ENCODE assay signal across 18 cellular contexts in the genomic region with DNA sequence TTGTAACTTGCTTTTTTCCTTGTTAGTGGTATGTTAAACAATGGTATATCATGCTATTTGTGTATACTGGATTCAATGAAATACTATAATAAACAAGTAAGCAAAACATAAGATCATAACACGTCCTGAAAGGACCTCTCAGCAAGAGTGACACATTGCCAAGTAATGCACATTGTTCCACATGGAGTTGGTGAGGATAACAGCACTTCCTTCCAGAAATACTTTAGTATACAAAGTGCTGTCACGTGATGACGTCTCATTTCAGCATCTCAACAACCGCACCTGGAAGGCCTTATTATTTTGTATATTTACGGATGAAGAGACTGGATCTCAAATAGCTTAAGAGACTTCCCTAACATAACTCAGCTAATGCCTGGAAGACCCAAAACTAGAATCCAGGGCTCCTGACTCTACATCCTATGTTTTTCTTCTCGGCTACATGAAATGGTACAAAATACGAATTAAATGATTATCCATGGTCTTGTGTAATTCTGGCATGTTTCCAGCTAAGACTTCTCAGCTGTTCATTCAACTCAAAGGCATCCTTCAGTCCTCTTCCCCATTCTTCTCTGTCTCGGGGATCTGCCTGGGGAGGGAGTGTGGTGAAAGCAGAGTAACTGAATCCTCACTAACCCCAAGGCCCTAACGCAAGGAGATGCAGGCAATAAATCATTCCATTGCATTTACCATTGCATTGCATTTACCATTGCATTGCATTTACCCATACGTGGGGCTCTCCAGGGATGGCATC.
DNase-seq lines count a peak whose midpoint lies in the region; ATAC-seq and TF ChIP-seq lines count a peak whose summit lies in the region.
"Had no signal": no experiment of that assay in that cellular context is flagged by ENCODE, and none has a peak within 500 bp of the region (broad histone marks: within the 10 kb centered on the region; RNA-seq: fewer than 3 reads in every experiment).

No MANE protein-coding gene starts in this region.

- ATAC-seq in HG02759 (IDR thresholded peaks at IDR 0.05; ENCODE audit: unreplicated experiment), result no peak
- ATAC-seq: body of pancreas, pancreas had no signal

- H3K27me3 ChIP-seq in breast epithelium, result no peaks in the 10 kb centered on the region
- H3K27me3 ChIP-seq: body of pancreas, pancreas had no signal

- no peak for TF ChIP-seq POLR2A in breast epithelium (IDR thresholded peaks at IDR 0.05)

- no peak overlapping the region for H3K27ac ChIP-seq in RWPE1
- H3K27ac ChIP-seq in breast epithelium, result no peak overlapping the region
- H3K27ac ChIP-seq: body of pancreas, pancreas, SK-N-MC had no signal

- H3K4me3 ChIP-seq in foreskin fibroblast (ENCODE audit: low read depth in 1 of 2, low read length in 2 of 2) (no peak overlapping the region), breast epithelium (no peak overlapping the region)
- H3K4me3 ChIP-seq: body of pancreas, pancreas, SK-N-MC had no signal

- POLR2A ChIA-PET in RWPE1 (lab: Yijun Ruan, JAX; ENCODE audit: low non-redundant PET), result no interaction called here

- no peaks in the 10 kb centered on the region for H3K4me1 ChIP-seq in breast epithelium
- H3K4me1 ChIP-seq: body of pancreas, pancreas had no signal

- H3K9me3 ChIP-seq in breast epithelium, result no peaks in the 10 kb centered on the region
- H3K9me3 ChIP-seq: body of pancreas, pancreas had no signal

- DNase-seq in M059J (ENCODE audit: low read depth), result peak; percentile 55
- DNase-seq in astrocyte of the hippocampus (ENCODE audit: low read depth, low spot score), result peak; percentile 26
- peak; percentile 34 to 60 for DNase-seq in foreskin fibroblast
- DNase-seq in RWPE1 (ENCODE audit: low spot score), result no peak
- no peak for DNase-seq in breast epithelium (ENCODE audit: low spot score in 2 of 2)
- DNase-seq in GM10266 (ENCODE audit: extremely low spot score), result no peak
- DNase-seq: activated CD4-positive, alpha-beta T cell treated with anti-CD3 and anti-CD28 coated beads, Interleukin-2, amount 10 ng/mL, durations not matched to agents 7 days and 5 days; activated naive CD4-positive, alpha-beta T cell treated with anti-CD3 and anti-CD28 coated beads for 36 hours; activated T-cell treated with anti-CD3 and anti-CD28 coated beads for 4 hours; body of pancreas; C1 segment of cervical spinal cord; DMS 273 treated with DMSO at 0.1 percent for 48 hours; naive B cell; NCI-H446; pancreas; T1000 had no signal

- intact Hi-C loops in breast epithelium (cut with DNase I; ENCODE audit: low total_unique reads), result loop anchor here (10.0 kb wide), 1 partner anchor 66 kb away; no protein-coding TSS in a partner anchor

- H3K36me3 ChIP-seq in breast epithelium, result no peaks in the 10 kb centered on the region
- H3K36me3 ChIP-seq: pancreas had no signal

- TF ChIP-seq CTCF in foreskin fibroblast (IDR thresholded peaks at IDR 0.05; ENCODE audit: low read depth, low read length) (no peak), RWPE1 (conservative IDR thresholded peaks at IDR 0.05; ENCODE audit: low read depth) (no peak), breast epithelium (IDR thresholded peaks at IDR 0.05) (no peak), GM10266 (IDR thresholded peaks at IDR 0.05; ENCODE audit: control insufficient read depth, insufficient read depth, low read depth, missing control alignments) (no peak)

- CTCF ChIA-PET in RWPE1 (lab: Yijun Ruan, JAX), result interaction anchor here (0.7 kb wide), 1 partner anchor 136 kb away, joined by 3 read pairs; no protein-coding TSS in a partner anchor

Comparison
In these comparisons a context has a peak if more than half of its experiments do, and no peak if none do; other contexts are left out.
1. DNase-seq: peak in M059J (single experiment), astrocyte of the hippocampus (single experiment) and foreskin fibroblast (2 of 2); none in RWPE1 (single experiment), breast epithelium (0 of 2) and GM10266 (single experiment).